Comparison of ENCODE assay signal across 16 cellular contexts in the genomic region with DNA sequence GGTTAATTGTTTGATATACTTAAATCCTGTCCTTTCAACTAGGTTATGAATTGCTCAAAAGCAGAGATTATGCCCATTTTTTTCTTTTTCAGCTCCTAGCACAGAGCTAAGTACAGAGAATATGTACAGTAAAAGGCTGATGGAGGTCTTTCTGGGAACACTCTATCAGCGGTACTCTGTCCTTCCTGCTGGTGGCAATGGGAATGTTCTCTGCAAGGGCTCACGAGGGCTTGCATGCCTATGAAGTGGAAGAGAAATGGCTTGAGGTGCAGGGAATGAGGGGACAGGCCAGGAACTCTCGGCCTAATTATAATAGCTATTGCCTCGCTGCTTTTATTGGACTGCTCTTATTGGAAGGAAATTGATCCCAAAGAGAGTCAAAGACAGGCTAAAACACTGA.
"Had no signal": no experiment of that assay in that cellular context is flagged by ENCODE, and none has a peak within 500 bp of the region (broad histone marks: within the 10 kb centered on the region; RNA-seq: fewer than 3 reads in every experiment).

No MANE protein-coding gene starts in this region.

- H3K4me1 Mint-ChIP-seq: neural crest cell had no signal

- H3K4me3 Mint-ChIP-seq: activated CD4-positive, alpha-beta T cell treated with anti-CD3 and anti-CD28 coated beads for 36 hours; activated CD8-positive, alpha-beta memory T cell treated with anti-CD3 and anti-CD28 coated beads, Interleukin-2, amount 10 ng/mL, durations not matched to agents 7 days and 5 days; immature natural killer cell; neural crest cell; stimulated activated naive CD8-positive, alpha-beta T cell treated with anti-CD3 and anti-CD28 coated beads, Interleukin-15, Interleukin-2, amounts not matched to agents 100 ng/mL and 50 ng/mL, for 24 hours had no signal

- DNase-seq: activated CD4-positive, alpha-beta T cell treated with anti-CD3 and anti-CD28 coated beads for 36 hours; activated CD4-positive, alpha-beta T cell treated with anti-CD3 and anti-CD28 coated beads, Interleukin-2, amount 50 U/mL, for 48 hours; activated CD8-positive, alpha-beta memory T cell treated with anti-CD3 and anti-CD28 coated beads, Interleukin-2, amount 10 ng/mL, durations not matched to agents 7 days and 5 days; activated naive CD4-positive, alpha-beta T cell; aorta; brain microvascular endothelial cell; central memory CD4-positive, alpha-beta T cell; immature natural killer cell; kidney glomerular epithelial cell; mesenchymal stem cell; right cardiac atrium; SW 1271; transverse colon; uterus had no signal

- H3K27ac Mint-ChIP-seq: activated CD4-positive, alpha-beta T cell treated with anti-CD3 and anti-CD28 coated beads for 36 hours; activated CD8-positive, alpha-beta memory T cell treated with anti-CD3 and anti-CD28 coated beads, Interleukin-2, amount 10 ng/mL, durations not matched to agents 7 days and 5 days; stimulated activated naive CD8-positive, alpha-beta T cell treated with anti-CD3 and anti-CD28 coated beads, Interleukin-15, Interleukin-2, amounts not matched to agents 100 ng/mL and 50 ng/mL, for 24 hours had no signal

- H3K27me3 Mint-ChIP-seq: activated CD4-positive, alpha-beta T cell treated with anti-CD3 and anti-CD28 coated beads for 36 hours; activated CD8-positive, alpha-beta memory T cell treated with anti-CD3 and anti-CD28 coated beads, Interleukin-2, amount 10 ng/mL, durations not matched to agents 7 days and 5 days; stimulated activated naive CD8-positive, alpha-beta T cell treated with anti-CD3 and anti-CD28 coated beads, Interleukin-15, Interleukin-2, amounts not matched to agents 100 ng/mL and 50 ng/mL, for 24 hours had no signal

- ATAC-seq: activated CD4-positive, alpha-beta T cell treated with anti-CD3 and anti-CD28 coated beads for 36 hours; activated CD8-positive, alpha-beta memory T cell treated with anti-CD3 and anti-CD28 coated beads, Interleukin-2, amount 10 ng/mL, durations not matched to agents 7 days and 5 days; right cardiac atrium had no signal

- H3K9me3 Mint-ChIP-seq: immature natural killer cell, neural crest cell had no signal
